8 cellular contexts compared by ENCODE assay signal in genomic region chrX:73563740-73564073, GRCh38. TPM values are rescaled to one million over a fixed set of nuclear protein-coding genes. Genes with fewer than 3 reads are reported as not detected.
DNase-seq lines count a peak whose midpoint lies in the region; ATAC-seq and TF ChIP-seq lines count a peak whose summit lies in the region.

No MANE protein-coding gene starts in this region.

- peak; percentile 31 for ATAC-seq in GM21786 (IDR thresholded peaks at IDR 0.05; ENCODE audit: unreplicated experiment)

- no peak overlapping the region for H3K23ac ChIP-seq in mesenchymal stem cell (ENCODE audit: low read length in 2 of 2)

- H3K4me1 ChIP-seq in mesenchymal stem cell (ENCODE audit: control insufficient read depth, insufficient read depth, low read depth, low read length) (no peaks in the 10 kb centered on the region), urinary bladder (ENCODE audit: insufficient read depth) (no peaks in the 10 kb centered on the region)

- no peak overlapping the region for H2BK12ac ChIP-seq in mesenchymal stem cell (ENCODE audit: low read length in 2 of 2)

- no peak overlapping the region for H2AK5ac ChIP-seq in mesenchymal stem cell (ENCODE audit: low read length, severe bottlenecking)

- H3K27me3 ChIP-seq in mesenchymal stem cell (ENCODE audit: control insufficient read depth in 1 of 2, insufficient read depth in 1 of 2, low read length in 2 of 2), result no peaks in the 10 kb centered on the region

- no peak overlapping the region for H4K91ac ChIP-seq in mesenchymal stem cell (ENCODE audit: low read length)

- TF ChIP-seq CTCF in GM12865 (IDR thresholded peaks at IDR 0.05; ENCODE audit: insufficient read depth, low read depth, low read length, missing control alignments), result no peak

- no peaks in the 10 kb centered on the region for H3K9me3 ChIP-seq in mesenchymal stem cell (ENCODE audit: control insufficient read depth, low read length)

- no peak overlapping the region for H2BK15ac ChIP-seq in mesenchymal stem cell (ENCODE audit: low read depth, poor library complexity, severe bottlenecking)

- H4K8ac ChIP-seq in mesenchymal stem cell (ENCODE audit: low read length), result peak overlapping the region; percentile 99

- 0% methylated on average over 2 of the region's 3 CpGs for WGBS in mesenchymal stem cell
- 2% methylated on average over 3 of the region's 3 CpGs for WGBS in urinary bladder

- peak; percentile 43 for DNase-seq in GM12865 (ENCODE audit: low read depth)
- peak; percentile 5 for DNase-seq in NCI-H2081 treated with DMSO at 0.1 percent for 48 hours (lab: John Stamatoyannopoulos, UW)
- peak; percentile 46 for DNase-seq in cerebellar cortex (ENCODE audit: low spot score)
- DNase-seq in mesenchymal stem cell, result peak; percentile 16
- no peak for DNase-seq in islet precursor cell
- no peak for DNase-seq in HuH-7 (ENCODE audit: low spot score)

- peak overlapping the region; percentile 97 for H3K9ac ChIP-seq in mesenchymal stem cell (ENCODE audit: low read length)

- no peak overlapping the region for H2BK5ac ChIP-seq in mesenchymal stem cell (ENCODE audit: low read depth, low read length, poor library complexity, severe bottlenecking)

- peak overlapping the region; percentile 63 for H3K4me2 ChIP-seq in mesenchymal stem cell (ENCODE audit: low read length, poor library complexity, severe bottlenecking)

- H3K27ac ChIP-seq in mesenchymal stem cell (ENCODE audit: low read length, poor library complexity, severe bottlenecking) (peak overlapping the region; percentile 72), urinary bladder (ENCODE audit: low read depth) (peak overlapping the region; percentile 90)

- H3K36me3 ChIP-seq in mesenchymal stem cell (ENCODE audit: control insufficient read depth in 1 of 2, insufficient read depth in 2 of 2, low read depth in 1 of 2, low read length in 2 of 2) (peaks cover 0 to 3% of the 10 kb centered on the region in 2 experiments), urinary bladder (ENCODE audit: insufficient read depth) (no peaks in the 10 kb centered on the region)

- no peaks in the 10 kb centered on the region for H3K79me1 ChIP-seq in mesenchymal stem cell (replicated peaks; ENCODE audit: low read length, poor library complexity, severe bottlenecking)

- peak overlapping the region; percentile 61 for H2AFZ ChIP-seq in mesenchymal stem cell (ENCODE audit: low read depth, low read length)

- peak overlapping the region; percentile 54 to 97 for H3K18ac ChIP-seq in mesenchymal stem cell (ENCODE audit: low read depth in 1 of 2, low read length in 2 of 2)

- H2BK120ac ChIP-seq in mesenchymal stem cell (ENCODE audit: low read depth, low read length), result no peak overlapping the region

- peak overlapping the region in 1 of 2 experiments; percentile 97 for H3K14ac ChIP-seq in mesenchymal stem cell (ENCODE audit: low read length in 2 of 2)

- H3K4me3 ChIP-seq in GM12865 (ENCODE audit: low read depth, low read length), result peak overlapping the region; percentile 85
- H3K4me3 ChIP-seq in mesenchymal stem cell (ENCODE audit: insufficient read depth in 1 of 2, low read depth in 1 of 2, low read length in 2 of 2), result peak overlapping the region; percentile 76 to 83
- peak overlapping the region; percentile 61 for H3K4me3 ChIP-seq in urinary bladder (ENCODE audit: low read depth, low read length)

- peak overlapping the region in 1 of 2 experiments; percentile 15 for H3K4ac ChIP-seq in mesenchymal stem cell (ENCODE audit: low read depth in 1 of 2, low read length in 2 of 2)

RNA-seq across cellular contexts. Expression of gene CHIC1, which starts 0.7 kb away (rescaled TPM):
- polyA plus RNA-seq in mesenchymal stem cell (2013, experiment 1 of 2), result 6.5 TPM
- 6.9 TPM for polyA plus RNA-seq in mesenchymal stem cell (2013, experiment 2 of 2)
- 30.1 TPM for total RNA-seq in urinary bladder
- 6.1 TPM for polyA plus RNA-seq in urinary bladder

Comparison
In these comparisons a context has a peak if more than half of its experiments do, and no peak if none do; other contexts are left out.
1. DNase-seq: peak in GM12865 (single experiment), NCI-H2081 treated with DMSO at 0.1 percent for 48 hours (single experiment), cerebellar cortex (single experiment) and mesenchymal stem cell (single experiment); none in islet precursor cell (single experiment) and HuH-7 (single experiment).
2. Peak in every context shown above with its lines, with median percentiles within 50 percentile points of each other: H3K4me3 ChIP-seq.